Comparison of ENCODE assay signal across 20 cellular contexts in the genomic region with DNA sequence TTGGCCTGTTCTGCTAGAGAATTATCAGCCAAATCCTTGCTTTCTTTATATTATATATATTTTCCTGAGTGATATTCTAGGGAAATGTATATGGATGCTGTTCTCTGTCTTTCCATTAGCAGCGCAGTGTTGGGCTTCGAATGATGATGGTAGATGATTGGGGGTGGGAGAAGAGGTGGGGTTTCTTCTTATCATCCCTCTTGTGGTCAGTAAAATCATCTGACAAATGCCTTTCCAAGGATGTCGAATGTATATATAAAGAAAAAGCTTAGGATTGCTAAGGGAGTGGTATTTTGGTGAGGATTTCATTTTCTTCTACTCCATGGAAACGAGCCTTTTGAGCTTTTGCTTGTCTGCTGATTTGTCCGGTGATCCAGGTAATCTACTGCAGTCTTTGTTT. TPM values are rescaled to one million over a fixed set of nuclear protein-coding genes. Genes with fewer than 3 reads are reported as not detected.
DNase-seq lines count a peak whose midpoint lies in the region; ATAC-seq and TF ChIP-seq lines count a peak whose summit lies in the region.
"Had no signal": no experiment of that assay in that cellular context is flagged by ENCODE, and none has a peak within 500 bp of the region (broad histone marks: within the 10 kb centered on the region; RNA-seq: fewer than 3 reads in every experiment).

No MANE protein-coding gene starts in this region.

- TF ChIP-seq CTCF in brain microvascular endothelial cell (IDR thresholded peaks at IDR 0.05; ENCODE audit: low read depth, low read length, missing control alignments) = peak; percentile 9

- H3K4me2 ChIP-seq in mesendoderm (ENCODE audit: low read length) = no peak overlapping the region

- no CpG with 5 or more reads among the region's 5 CpGs for WGBS in mesendoderm (ENCODE audit: extremely low coverage, insufficient coverage, low lambda C conversion rate)

- no peak overlapping the region for H3K23ac ChIP-seq in mesendoderm (ENCODE audit: low read length)

- H2AK5ac ChIP-seq in mesendoderm (ENCODE audit: low read length) = no peak overlapping the region

- no peak overlapping the region for H4K5ac ChIP-seq in mesendoderm (ENCODE audit: low read length)

- H3K36me3 ChIP-seq in brain microvascular endothelial cell (replicated peaks) = no peaks in the 10 kb centered on the region
- H3K36me3 ChIP-seq in mesendoderm (ENCODE audit: control insufficient read depth, insufficient read depth, low read length) = no peaks in the 10 kb centered on the region
- H3K36me3 ChIP-seq: esophagus squamous epithelium, spleen had no signal

- H4K8ac ChIP-seq in mesendoderm (ENCODE audit: low read depth, low read length) = no peak overlapping the region

- DNase-seq in A172 (ENCODE audit: low spot score) = peak; percentile 8
- DNase-seq in HT1080 (ENCODE audit: low read depth) = peak; percentile 14
- peak; percentile 80 for DNase-seq in brain microvascular endothelial cell
- DNase-seq in mesendoderm = peak; percentile 80
- no peak for DNase-seq in stimulated activated CD8-positive, alpha-beta memory T cell treated with anti-CD3 and anti-CD28 coated beads, Interleukin-4, amount 100 ng/mL, for 48 hours
- no peak for DNase-seq in NCI-H446 treated with DMSO at 0.1 percent for 48 hours (lab: John Stamatoyannopoulos, UW)
- DNase-seq in NOMO-1 treated with dmso at 0.1 percent for 144 hours (lab: John Stamatoyannopoulos, UW; ENCODE audit: unreplicated experiment) = no peak
- DNase-seq: activated CD4-positive, alpha-beta T cell treated with anti-CD3 and anti-CD28 coated beads for 36 hours; activated gamma-delta T cell; aorta; CD4-positive, alpha-beta T cell; DMS53; esophagus squamous epithelium; NCI-H146; SHP77; spleen; T-helper 9 cell had no signal

- ATAC-seq in GM21367 (IDR thresholded peaks at IDR 0.05; ENCODE audit: unreplicated experiment) = no peak
- ATAC-seq: activated CD4-positive, alpha-beta T cell treated with anti-CD3 and anti-CD28 coated beads for 36 hours; stimulated activated memory B cell treated with anti-CD40 and anti-IgM and Interleukin-4, amounts not matched to agents 10 μg/mL and 1 μg/mL and 100 μg/mL, for 72 hours had no signal

- no peak overlapping the region for H3K9ac ChIP-seq in mesendoderm (ENCODE audit: low read length)
- H3K9ac ChIP-seq: parathyroid adenoma had no signal

- no peak overlapping the region for H3K56ac ChIP-seq in mesendoderm (ENCODE audit: low read length)

- H3K27me3 ChIP-seq in brain microvascular endothelial cell (replicated peaks) (no peaks in the 10 kb centered on the region), mesendoderm (ENCODE audit: insufficient read depth, low read length, poor library complexity) (no peaks in the 10 kb centered on the region)
- H3K27me3 ChIP-seq: esophagus squamous epithelium, spleen had no signal

- peaks cover 14% of the 10 kb centered on the region for H3K79me2 ChIP-seq in mesendoderm (ENCODE audit: control insufficient read depth, insufficient read depth, low read length)

- H3K4me3 ChIP-seq in brain microvascular endothelial cell (ENCODE audit: low read depth, low read length) = no peak overlapping the region
- H3K4me3 ChIP-seq in mesendoderm (ENCODE audit: low read length) = no peak overlapping the region
- H3K4me3 ChIP-seq: esophagus squamous epithelium, spleen had no signal

- no peak overlapping the region for H3K18ac ChIP-seq in mesendoderm (ENCODE audit: low read length)

- H3K4ac ChIP-seq in mesendoderm (ENCODE audit: low read depth, low read length) = no peak overlapping the region

- H3K27ac ChIP-seq in brain microvascular endothelial cell (peak overlapping the region; percentile 42), mesendoderm (ENCODE audit: low read depth, low read length) (no peak overlapping the region)
- H3K27ac ChIP-seq: esophagus squamous epithelium, parathyroid adenoma, spleen had no signal

- H3K79me1 ChIP-seq in mesendoderm (ENCODE audit: low read length) = peaks cover 14% of the 10 kb centered on the region

- peaks cover 6% of the 10 kb centered on the region for H3K4me1 ChIP-seq in mesendoderm (ENCODE audit: control insufficient read depth, low read depth, low read length)

- H2BK5ac ChIP-seq in mesendoderm (ENCODE audit: low read length) = no peak overlapping the region

- no peak overlapping the region for H2BK15ac ChIP-seq in mesendoderm (replicated peaks; ENCODE audit: low read depth)

- in situ Hi-C loops in brain microvascular endothelial cell (cut with HindIII; ENCODE audit: low pct_ligation_motif_present, low sequenced_read_pairs) = no loop called here

- no peak overlapping the region for H2BK120ac ChIP-seq in mesendoderm (ENCODE audit: low read depth, low read length)

RNA-seq across cellular contexts. Expression of gene ARHGEF12, which starts 48.9 kb away (rescaled TPM):
- total RNA-seq in A172 (2014; rRNA removed; shearing (Covaris generic)) = 18.9 and 29.4 TPM in 2 replicates
- total RNA-seq in HT1080 (2014; rRNA removed; shearing (Covaris generic)) = 29.1 and 38.3 TPM in 2 replicates
- polyA plus RNA-seq in HT1080 (2015; cell fraction: cytosol; rRNA removed) = 18.9 and 27.0 TPM in 2 replicates
- polyA plus RNA-seq in HT1080 (2015; cell fraction: nucleus; rRNA removed) = 24.9 and 26.2 TPM in 2 replicates
- polyA plus RNA-seq in mesendoderm (2013, experiment 1 of 2) = 12.6 TPM
- 12.6 TPM for polyA plus RNA-seq in mesendoderm (2013, experiment 2 of 2)

Comparison
In these comparisons a context has a peak if more than half of its experiments do, and no peak if none do; other contexts are left out.
1. DNase-seq: peak in A172 (single experiment), HT1080 (single experiment), brain microvascular endothelial cell (single experiment) and mesendoderm (single experiment); none in stimulated activated CD8-positive, alpha-beta memory T cell treated with anti-CD3 and anti-CD28 coated beads, Interleukin-4, amount 100 ng/mL, for 48 hours (single experiment), NCI-H446 treated with DMSO at 0.1 percent for 48 hours (single experiment) and NOMO-1 treated with dmso at 0.1 percent for 144 hours (single experiment).